ENCODE assay signal across 5 cellular contexts in the genomic region with DNA sequence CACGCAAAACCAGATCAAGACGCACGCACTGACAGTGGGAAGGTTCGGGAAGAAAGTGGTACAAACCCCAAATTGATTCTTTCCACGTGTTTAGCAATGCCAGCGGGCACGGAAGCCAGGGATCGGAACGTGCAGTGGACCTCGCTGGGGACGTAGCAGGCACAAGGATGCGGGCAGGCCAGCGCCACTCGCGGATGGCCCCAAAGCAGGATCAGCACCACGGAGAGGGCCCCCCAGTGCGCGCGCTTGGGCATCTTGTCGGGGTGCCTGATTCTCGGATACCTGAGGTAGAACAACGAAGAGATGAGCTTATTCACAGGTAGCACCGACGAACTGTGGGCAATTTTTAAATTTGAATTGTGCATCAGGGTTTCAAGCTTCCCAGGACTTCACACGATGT. TPM values are rescaled to one million over a fixed set of nuclear protein-coding genes. Genes with fewer than 3 reads are reported as not detected.
"Had no signal": no experiment of that assay in that cellular context is flagged by ENCODE, and none has a peak within 500 bp of the region (broad histone marks: within the 10 kb centered on the region; RNA-seq: fewer than 3 reads in every experiment).

No MANE protein-coding gene starts in this region.

RNA-seq across cellular contexts. Expression of gene MXRA5, which starts 2.9 kb away (rescaled TPM):
- total RNA-seq: activated B cell treated with CpG ODN at 0.5 μM for 24 hours; activated CD8-positive, alpha-beta T cell treated with anti-CD3 and anti-CD28 coated beads for 36 hours; activated T-helper 2 cell treated with anti-CD3 and anti-CD28 coated beads, Interferon-gamma antibody, Interleukin-2, Interleukin-4, amounts not matched to agents 10 μg/mL and 5 μg/mL and 100 μg/mL, durations not matched to agents 14 hours and 24 hours and 36 hours; pulmonary artery endothelial cell; T-helper 2 cell treated with Interferon-gamma antibody and Interleukin-4, amounts not matched to agents 100 ng/mL and 5 ng/mL, for 36 hours had no signal
